In the genomic region with DNA sequence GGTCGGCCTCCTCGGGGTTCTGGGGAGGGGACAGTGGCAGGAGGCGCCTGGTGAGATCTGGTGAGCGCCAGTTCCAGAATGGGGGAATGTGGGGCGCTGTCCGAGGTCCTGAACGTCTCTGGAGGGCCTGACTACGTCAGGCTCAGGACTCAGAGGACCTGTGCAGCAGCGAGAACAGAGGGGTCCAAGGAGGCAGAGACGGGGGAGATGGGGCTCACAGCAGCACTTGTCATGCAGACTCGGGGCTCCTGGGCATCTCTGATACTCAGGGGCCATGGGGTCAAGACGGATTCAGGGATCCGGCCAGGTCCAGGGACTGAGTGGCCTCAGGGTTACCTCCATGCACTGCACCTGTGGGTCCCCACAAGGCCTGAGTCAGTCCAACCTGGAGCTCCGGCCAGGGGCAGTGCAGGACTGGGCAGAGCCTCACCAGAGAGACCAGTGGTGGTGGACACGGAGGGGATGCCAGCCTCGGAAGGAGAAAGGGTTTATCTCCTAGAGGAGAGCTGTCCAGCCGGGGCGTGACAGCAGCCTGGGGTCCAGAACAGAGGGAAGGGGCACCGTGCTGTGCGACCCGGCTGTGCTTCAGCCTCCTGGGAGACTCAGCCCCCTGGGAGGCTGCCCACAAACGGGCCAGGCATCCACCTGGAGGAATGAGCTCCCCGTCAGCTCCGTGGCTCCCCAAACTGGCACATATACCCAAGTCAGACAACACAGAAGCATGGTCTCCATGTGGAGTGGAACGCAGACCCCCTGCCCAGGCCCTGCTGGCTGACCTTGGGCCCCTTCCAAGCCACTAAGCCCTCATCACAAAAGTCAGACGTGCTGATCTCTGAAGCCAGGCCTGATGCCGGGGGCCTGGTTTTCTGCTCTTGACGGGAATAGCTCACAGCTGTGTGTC, we compare ENCODE assay signal across 16 cellular contexts.
A peak's percentile ranks its signal among the peaks of the same experiment; 100 is the strongest.
DNase-seq lines count a peak whose midpoint lies in the region; ATAC-seq, FAIRE-seq and TF ChIP-seq lines count a peak whose summit lies in the region.
"Had no signal": no experiment of that assay in that cellular context is flagged by ENCODE, and none has a peak within 500 bp of the region (broad histone marks: within the 10 kb centered on the region; RNA-seq: fewer than 3 reads in every experiment).

No MANE protein-coding gene starts in this region.

- TF ChIP-seq POLR2A in A549 (IDR thresholded peaks at IDR 0.05; ENCODE audit: low read length) = no peak

- TF ChIP-seq CTCF in A549 (IDR thresholded peaks at IDR 0.05) = no peak

- no peak for TF ChIP-seq RAD21 in A549 (conservative IDR thresholded peaks at IDR 0.05 in 1 of 2, IDR thresholded peaks at IDR 0.05 in 1 of 2)

- ATAC-seq in A549 (peak; percentile 40 to 42; a peak in 2 of 6 replicates), GM19467 (IDR thresholded peaks at IDR 0.05; ENCODE audit: unreplicated experiment) (no peak), GM19351 (IDR thresholded peaks at IDR 0.05; ENCODE audit: unreplicated experiment) (no peak), GM21528 (IDR thresholded peaks at IDR 0.05; ENCODE audit: low FRiP score, unreplicated experiment) (no peak)

- H3K9me3 ChIP-seq in A549 (peaks cover 4% of the 10 kb centered on the region; the same call in 1 of the 3 replicates), SJCRH30 (replicated peaks) (peaks cover 6% of the 10 kb centered on the region; the same call in 1 of the 2 replicates)
- H3K9me3 ChIP-seq: MG63, neutrophil, thoracic aorta had no signal

- H3K4me3 ChIP-seq in A549 (no peak overlapping the region), SJCRH30 (no peak overlapping the region)
- H3K4me3 ChIP-seq: MG63, thoracic aorta had no signal

- no peak for FAIRE-seq in A549 (lab: Jason Lieb, UNC)
- FAIRE-seq: GM18507 had no signal

- H3K4me1 ChIP-seq in A549 (no peaks in the 10 kb centered on the region), SJCRH30 (no peaks in the 10 kb centered on the region)
- H3K4me1 ChIP-seq: Caco-2 had no signal

- POLR2A ChIA-PET in A549 (lab: Yijun Ruan, JAX) = no interaction called here

- 5% methylated on average over 12 of the region's 28 CpGs for WGBS in A549 (ENCODE audit: missing lambda C conversion rate)

- TF ChIP-seq EP300 in A549 (IDR thresholded peaks at IDR 0.05) = no peak

- no peak overlapping the region for H3K4me2 ChIP-seq in A549

- CTCF ChIA-PET in A549 (lab: Yijun Ruan, JAX) = interaction anchor here (1.8 kb wide), 1 partner anchor 10 kb away, joined by 11 read pairs; no protein-coding TSS in a partner anchor

- no peak for DNase-seq in A549 (ENCODE audit: low read depth in 1 of 2, low spot score in 1 of 2)
- DNase-seq in GM03348 (ENCODE audit: low spot score) = peak; percentile 63
- peak; percentile 65 to 78 for DNase-seq in SJCRH30
- DNase-seq in islet precursor cell = peak; percentile 77
- DNase-seq in SK-N-DZ (ENCODE audit: low spot score) = no peak
- DNase-seq: activated B cell treated with CpG ODN at 0.5 μM for 24 hours; MG63; stimulated activated CD4-positive, alpha-beta T cell treated with anti-CD3 and anti-CD28 coated beads, Interleukin-1b, Interleukin-23, amount 100 ng/mL, for 48 hours had no signal

- H3K27ac ChIP-seq in A549 (no peak overlapping the region), SJCRH30 (no peak overlapping the region)
- H3K27ac ChIP-seq: epithelial cell of prostate, neutrophil, thoracic aorta had no signal

- no peaks in the 10 kb centered on the region for H3K36me3 ChIP-seq in SJCRH30
- H3K36me3 ChIP-seq: MG63, neutrophil, thoracic aorta had no signal

- peaks cover 25% of the 10 kb centered on the region for H3K27me3 ChIP-seq in SJCRH30

TF ChIP-seq in A549, 52 proteins besides CTCF, POLR2A, EP300 and RAD21:
- TF ChIP-seq PHF8 (IDR thresholded peaks at IDR 0.05; ENCODE audit: borderline replicate concordance, low read depth) (no peak), HEYL (CRISPR knock-in tag; IDR thresholded peaks at IDR 0.05) (no peak), EHF (CRISPR knock-in tag; IDR thresholded peaks at IDR 0.05) (no peak), CBX2 (IDR thresholded peaks at IDR 0.05; ENCODE audit: borderline replicate concordance, low read depth) (no peak), MYC (IDR thresholded peaks at IDR 0.05; ENCODE audit: borderline replicate concordance, low read length) (no peak), MAFK (IDR thresholded peaks at IDR 0.05; ENCODE audit: partially characterized antibody) (no peak)
- TF ChIP-seq, protein P1, sequence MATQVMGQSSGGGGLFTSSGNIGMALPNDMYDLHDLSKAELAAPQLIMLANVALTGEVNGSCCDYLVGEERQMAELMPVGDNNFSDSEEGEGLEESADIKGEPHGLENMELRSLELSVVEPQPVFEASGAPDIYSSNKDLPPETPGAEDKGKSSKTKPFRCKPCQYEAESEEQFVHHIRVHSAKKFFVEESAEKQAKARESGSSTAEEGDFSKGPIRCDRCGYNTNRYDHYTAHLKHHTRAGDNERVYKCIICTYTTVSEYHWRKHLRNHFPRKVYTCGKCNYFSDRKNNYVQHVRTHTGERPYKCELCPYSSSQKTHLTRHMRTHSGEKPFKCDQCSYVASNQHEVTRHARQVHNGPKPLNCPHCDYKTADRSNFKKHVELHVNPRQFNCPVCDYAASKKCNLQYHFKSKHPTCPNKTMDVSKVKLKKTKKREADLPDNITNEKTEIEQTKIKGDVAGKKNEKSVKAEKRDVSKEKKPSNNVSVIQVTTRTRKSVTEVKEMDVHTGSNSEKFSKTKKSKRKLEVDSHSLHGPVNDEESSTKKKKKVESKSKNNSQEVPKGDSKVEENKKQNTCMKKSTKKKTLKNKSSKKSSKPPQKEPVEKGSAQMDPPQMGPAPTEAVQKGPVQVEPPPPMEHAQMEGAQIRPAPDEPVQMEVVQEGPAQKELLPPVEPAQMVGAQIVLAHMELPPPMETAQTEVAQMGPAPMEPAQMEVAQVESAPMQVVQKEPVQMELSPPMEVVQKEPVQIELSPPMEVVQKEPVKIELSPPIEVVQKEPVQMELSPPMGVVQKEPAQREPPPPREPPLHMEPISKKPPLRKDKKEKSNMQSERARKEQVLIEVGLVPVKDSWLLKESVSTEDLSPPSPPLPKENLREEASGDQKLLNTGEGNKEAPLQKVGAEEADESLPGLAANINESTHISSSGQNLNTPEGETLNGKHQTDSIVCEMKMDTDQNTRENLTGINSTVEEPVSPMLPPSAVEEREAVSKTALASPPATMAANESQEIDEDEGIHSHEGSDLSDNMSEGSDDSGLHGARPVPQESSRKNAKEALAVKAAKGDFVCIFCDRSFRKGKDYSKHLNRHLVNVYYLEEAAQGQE (IDR thresholded peaks at IDR 0.05) = peak; percentile 87

Comparison
In these comparisons a context has a peak if more than half of its experiments do, and no peak if none do; other contexts are left out.
1. ATAC-seq: peak in A549 (2 of 2); none in GM19467 (single experiment), GM19351 (single experiment) and GM21528 (single experiment).
2. DNase-seq: peak in GM03348 (single experiment), SJCRH30 (2 of 2) and islet precursor cell (single experiment); none in A549 (0 of 2) and SK-N-DZ (single experiment).